ENCODE assay signal across 9 cellular contexts in the genomic region with DNA sequence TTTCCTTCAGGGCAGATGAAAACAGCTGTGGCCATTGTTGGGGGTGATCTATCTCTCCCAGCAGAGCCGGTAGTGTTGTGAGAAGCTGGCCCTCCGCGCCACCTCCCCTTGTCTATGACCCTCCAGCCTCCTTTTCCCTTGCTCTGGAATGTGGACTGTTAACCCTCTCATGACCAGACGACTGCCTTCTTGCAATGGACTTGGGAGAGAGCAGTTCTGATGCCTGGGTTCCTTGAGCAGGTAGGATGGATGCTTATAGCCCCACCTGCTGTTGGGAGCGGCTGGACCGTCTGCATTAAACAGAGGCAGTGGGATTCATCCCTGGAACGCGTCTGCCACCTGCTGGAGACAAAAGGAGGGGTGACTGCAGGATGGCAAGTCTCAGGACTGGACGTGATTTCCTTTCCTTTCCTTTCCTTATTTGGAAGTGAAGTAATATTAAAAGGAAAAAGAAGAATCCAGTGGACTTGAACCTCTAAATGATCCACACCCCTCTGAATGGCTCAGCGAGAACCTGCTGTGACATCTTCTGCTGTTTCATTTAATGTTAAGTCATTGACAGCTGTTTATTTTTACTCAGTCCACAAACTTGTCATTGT. TPM values are rescaled to one million over a fixed set of nuclear protein-coding genes. Genes with fewer than 3 reads are reported as not detected.
DNase-seq lines count a peak whose midpoint lies in the region; ATAC-seq and TF ChIP-seq lines count a peak whose summit lies in the region.
"Had no signal": no experiment of that assay in that cellular context is flagged by ENCODE, and none has a peak within 500 bp of the region (broad histone marks: within the 10 kb centered on the region; RNA-seq: fewer than 3 reads in every experiment).

No MANE protein-coding gene starts in this region.

- H3K4me2 ChIP-seq in fibroblast of lung (ENCODE audit: extremely low read depth, insufficient read depth, low read length) = no peak overlapping the region

- intact Hi-C loops in Panc1 (cut with micrococcal nuclease; ENCODE audit: unreplicated experiment) = loop anchor here (1.0 kb wide), 1 partner anchor 66 kb away; no protein-coding TSS in a partner anchor

- no peaks in the 10 kb centered on the region for H4K20me1 ChIP-seq in fibroblast of lung (ENCODE audit: control insufficient read depth, extremely low read depth, insufficient read depth, low read length)

- peak; percentile 100 for TF ChIP-seq CTCF in LNCaP clone FGC (IDR thresholded peaks at IDR 0.05; ENCODE audit: control insufficient read depth, extremely low read depth, insufficient read depth)
- TF ChIP-seq CTCF in Panc1 (IDR thresholded peaks at IDR 0.05) = peak; percentile 97
- TF ChIP-seq CTCF in fibroblast of lung (conservative IDR thresholded peaks at IDR 0.05 in 1 of 2, IDR thresholded peaks at IDR 0.05 in 1 of 2; ENCODE audit: low read depth in 1 of 2, low read length in 2 of 2) = peak; percentile 99 to 100

- no TSS peak for BruUV-seq in Panc1 (replicated peaks; lab: Mats Ljungman, UMichigan)

- no peak overlapping the region for H3K27ac Mint-ChIP-seq in naive thymus-derived CD8-positive, alpha-beta T cell
- no peak overlapping the region for H3K27ac Mint-ChIP-seq in stimulated activated naive B cell treated with anti-CD40 and anti-IgM and Interleukin-4, amounts not matched to agents 10 μg/mL and 1 μg/mL and 100 μg/mL, for 72 hours

- H3K9me3 ChIP-seq in Panc1 (ENCODE audit: control insufficient read depth, insufficient read depth, low read depth, low read length) (no peaks in the 10 kb centered on the region), fibroblast of lung (ENCODE audit: control insufficient read depth, insufficient read depth, low read depth, low read length) (no peaks in the 10 kb centered on the region)
- H3K9me3 ChIP-seq: neutrophil had no signal

- no peak overlapping the region for H2AFZ ChIP-seq in fibroblast of lung (ENCODE audit: low read length)

- no peaks in the 10 kb centered on the region for H3K4me1 Mint-ChIP-seq in activated T-cell treated with anti-CD3 and anti-CD28 coated beads, Interleukin-2, amount 50 U/mL, for 4 hours (ENCODE audit: low read depth)
- peaks cover 0 to 5% (median 3%) of the 10 kb centered on the region in 4 donors for H3K4me1 Mint-ChIP-seq in naive thymus-derived CD8-positive, alpha-beta T cell
- peaks cover 3 to 6% of the 10 kb centered on the region in 2 donors for H3K4me1 Mint-ChIP-seq in stimulated activated naive B cell treated with anti-CD40 and anti-IgM and Interleukin-4, amounts not matched to agents 10 μg/mL and 1 μg/mL and 100 μg/mL, for 72 hours

- no peaks in the 10 kb centered on the region for H3K36me3 Mint-ChIP-seq in activated T-cell treated with anti-CD3 and anti-CD28 coated beads, Interleukin-2, amount 50 U/mL, for 4 hours (ENCODE audit: insufficient read depth)
- no peaks in the 10 kb centered on the region for H3K36me3 Mint-ChIP-seq in naive thymus-derived CD8-positive, alpha-beta T cell
- no peaks in the 10 kb centered on the region for H3K36me3 Mint-ChIP-seq in stimulated activated naive B cell treated with anti-CD40 and anti-IgM and Interleukin-4, amounts not matched to agents 10 μg/mL and 1 μg/mL and 100 μg/mL, for 72 hours

- H3K36me3 ChIP-seq in Panc1 (ENCODE audit: control insufficient read depth, insufficient read depth, low read length) = no peaks in the 10 kb centered on the region
- H3K36me3 ChIP-seq in fibroblast of lung (ENCODE audit: control insufficient read depth, insufficient read depth, low read length) = no peaks in the 10 kb centered on the region
- H3K36me3 ChIP-seq: neutrophil had no signal

- no peaks in the 10 kb centered on the region for H3K9me3 Mint-ChIP-seq in activated T-cell treated with anti-CD3 and anti-CD28 coated beads, Interleukin-2, amount 50 U/mL, for 4 hours
- H3K9me3 Mint-ChIP-seq in naive thymus-derived CD8-positive, alpha-beta T cell = no peaks in the 10 kb centered on the region
- H3K9me3 Mint-ChIP-seq in stimulated activated naive B cell treated with anti-CD40 and anti-IgM and Interleukin-4, amounts not matched to agents 10 μg/mL and 1 μg/mL and 100 μg/mL, for 72 hours = no peaks in the 10 kb centered on the region

- in situ Hi-C loops in Panc1 (cut with HindIII; ENCODE audit: low pct_unique_long_range_greater_than_20kb, low sequenced_read_pairs) = no loop called here

- no peak overlapping the region for H3K9ac ChIP-seq in fibroblast of lung (ENCODE audit: insufficient read depth, low read length)

- POLR2A ChIA-PET in Panc1 (lab: Charles Lee) = no interaction called here
- POLR2A ChIA-PET in naive thymus-derived CD8-positive, alpha-beta T cell (lab: Charles Lee) = interaction anchor here (1.2 kb wide), 1 partner anchor 66 kb away, joined by 6 read pairs; no protein-coding TSS in a partner anchor

- ATAC-seq in Panc1 (peak; percentile 93), GM18517 (IDR thresholded peaks at IDR 0.05; ENCODE audit: unreplicated experiment) (no peak)
- ATAC-seq in activated T-cell treated with anti-CD3 and anti-CD28 coated beads, Interleukin-2, amount 50 U/mL, for 4 hours = peak; percentile 89 to 94
- peak; percentile 92 to 98 for ATAC-seq in naive thymus-derived CD8-positive, alpha-beta T cell
- peak; percentile 96 to 97 for ATAC-seq in stimulated activated naive B cell treated with anti-CD40 and anti-IgM and Interleukin-4, amounts not matched to agents 10 μg/mL and 1 μg/mL and 100 μg/mL, for 72 hours (replicated peaks)

- CTCF ChIA-PET in Panc1 (lab: Charles Lee) = interaction anchor here (3.9 kb wide), 1 partner anchor 65 kb away, joined by 24 read pairs; no protein-coding TSS in a partner anchor

- H3K27me3 ChIP-seq in Panc1 (ENCODE audit: control insufficient read depth, insufficient read depth, low read length) (no peaks in the 10 kb centered on the region), fibroblast of lung (ENCODE audit: control insufficient read depth, insufficient read depth, low read length) (peaks cover 14% of the 10 kb centered on the region)

- H3K27me3 Mint-ChIP-seq in activated T-cell treated with anti-CD3 and anti-CD28 coated beads, Interleukin-2, amount 50 U/mL, for 4 hours (ENCODE audit: low read depth) = peaks cover 22% of the 10 kb centered on the region
- peaks cover 8 to 30% (median 26%) of the 10 kb centered on the region in 5 donors for H3K27me3 Mint-ChIP-seq in naive thymus-derived CD8-positive, alpha-beta T cell
- H3K27me3 Mint-ChIP-seq in stimulated activated naive B cell treated with anti-CD40 and anti-IgM and Interleukin-4, amounts not matched to agents 10 μg/mL and 1 μg/mL and 100 μg/mL, for 72 hours = peaks cover 28 to 42% of the 10 kb centered on the region in 2 donors

- DNase-seq in GM04504 (ENCODE audit: low read depth) (peak; percentile 80), LNCaP clone FGC (ENCODE audit: low read depth) (peak; percentile 86), Panc1 (ENCODE audit: low read depth, low spot score) (peak; percentile 78), fibroblast of lung (ENCODE audit: low read depth in 2 of 2) (peak; percentile 80 to 91)
- DNase-seq in activated T-cell treated with anti-CD3 and anti-CD28 coated beads, Interleukin-2, amount 50 U/mL, for 4 hours = peak; percentile 89
- DNase-seq in naive thymus-derived CD8-positive, alpha-beta T cell = peak; percentile 75 to 94 (median 83)
- peak; percentile 78 for DNase-seq in stimulated activated naive B cell treated with anti-CD40 and anti-IgM and Interleukin-4, amounts not matched to agents 10 μg/mL and 1 μg/mL and 100 μg/mL, for 72 hours

- H3K27ac ChIP-seq in Panc1 (ENCODE audit: low read length) = no peak overlapping the region
- H3K27ac ChIP-seq in fibroblast of lung (ENCODE audit: insufficient read depth, low read length) = no peak overlapping the region
- H3K27ac ChIP-seq: neutrophil had no signal

- no peaks in the 10 kb centered on the region for H3K79me2 ChIP-seq in fibroblast of lung (ENCODE audit: control insufficient read depth, insufficient read depth, low read length)

- H3K4me1 ChIP-seq in Panc1 (ENCODE audit: control insufficient read depth, insufficient read depth, low read length) = no peaks in the 10 kb centered on the region
- no peaks in the 10 kb centered on the region for H3K4me1 ChIP-seq in fibroblast of lung (ENCODE audit: control insufficient read depth, extremely low read depth, insufficient read depth, low read length)

- H3K4me3 ChIP-seq in LNCaP clone FGC (ENCODE audit: low read depth, low read length) (no peak overlapping the region), Panc1 (ENCODE audit: low read depth in 2 of 2, low read length in 2 of 2) (no peak overlapping the region), fibroblast of lung (replicated peaks in 1 of 4; ENCODE audit: control extremely low read depth in 1 of 4, insufficient read depth in 1 of 4, low read depth in 3 of 4, low read length in 4 of 4) (no peak overlapping the region)

- no peak overlapping the region for H3K4me3 Mint-ChIP-seq in activated T-cell treated with anti-CD3 and anti-CD28 coated beads, Interleukin-2, amount 50 U/mL, for 4 hours
- H3K4me3 Mint-ChIP-seq in naive thymus-derived CD8-positive, alpha-beta T cell = no peak overlapping the region
- no peak overlapping the region for H3K4me3 Mint-ChIP-seq in stimulated activated naive B cell treated with anti-CD40 and anti-IgM and Interleukin-4, amounts not matched to agents 10 μg/mL and 1 μg/mL and 100 μg/mL, for 72 hours

RNA-seq across cellular contexts. Expression of a gene that starts 1.8 kb away (rescaled TPM):
- total RNA-seq in Panc1 (2021; ENCODE audit: unreplicated experiment) = not detected
- polyA plus RNA-seq in Panc1 (2012; ENCODE audit: insufficient read length) = not detected
- total RNA-seq in activated T-cell treated with anti-CD3 and anti-CD28 coated beads, Interleukin-2, amount 50 U/mL, for 4 hours = not detected
- not detected in 2 replicates for total RNA-seq in fibroblast of lung
- not detected in 2 replicates for polyA plus RNA-seq in fibroblast of lung
- not detected in 2 replicates for polyA plus RNA-seq in fibroblast of lung (2012)
- polyA minus RNA-seq in fibroblast of lung (ENCODE audit: low replicate concordance) = not detected in 2 replicates
- not detected for total RNA-seq in naive thymus-derived CD8-positive, alpha-beta T cell
- not detected for polyA plus RNA-seq in naive thymus-derived CD8-positive, alpha-beta T cell

RNA-seq across cellular contexts. Expression of a gene that starts 18.4 kb away (rescaled TPM):
- 41.6 TPM for total RNA-seq in Panc1 (2021; ENCODE audit: unreplicated experiment)
- polyA plus RNA-seq in Panc1 (2012; ENCODE audit: insufficient read length) = 31.9 TPM
- total RNA-seq in activated T-cell treated with anti-CD3 and anti-CD28 coated beads, Interleukin-2, amount 50 U/mL, for 4 hours = 10 to 100 TPM; 16.9 to 17.4 (median 17.2) TPM
- total RNA-seq in fibroblast of lung = 43.4 and 51.2 TPM in 2 replicates
- polyA plus RNA-seq in fibroblast of lung = 54.0 and 55.9 TPM in 2 replicates
- 47.7 and 51.2 TPM in 2 replicates for polyA plus RNA-seq in fibroblast of lung (2012)
- 65.6 and 77.9 TPM in 2 replicates for polyA minus RNA-seq in fibroblast of lung (ENCODE audit: low replicate concordance)
- 10 to 100 TPM; 11.6 to 13.0 TPM for total RNA-seq in naive thymus-derived CD8-positive, alpha-beta T cell
- polyA plus RNA-seq in naive thymus-derived CD8-positive, alpha-beta T cell = 1 to 10 TPM; 5.9 to 7.5 (median 6.4) TPM

RNA-seq across cellular contexts. Expression of a gene that starts 19.9 kb away (rescaled TPM):
- not detected for total RNA-seq in Panc1 (2021; ENCODE audit: unreplicated experiment)
- polyA plus RNA-seq in Panc1 (2012; ENCODE audit: insufficient read length) = not detected
- not detected for total RNA-seq in activated T-cell treated with anti-CD3 and anti-CD28 coated beads, Interleukin-2, amount 50 U/mL, for 4 hours
- total RNA-seq in fibroblast of lung = under 0.01 TPM in 1 of 2 replicates, not detected in the other
- polyA plus RNA-seq in fibroblast of lung = 0.02 and 0.03 TPM in 2 replicates
- 0.09 TPM in 1 of 2 replicates, not detected in the other for polyA plus RNA-seq in fibroblast of lung (2012)
- 0.33 TPM in 1 of 2 replicates, not detected in the other for polyA minus RNA-seq in fibroblast of lung (ENCODE audit: low replicate concordance)
- total RNA-seq in naive thymus-derived CD8-positive, alpha-beta T cell = not detected
- polyA plus RNA-seq in naive thymus-derived CD8-positive, alpha-beta T cell = not detected
